ENCODE assay signal across 16 cellular contexts in genomic region chr1:166888710-166889109, GRCh38.
"Had no signal": no experiment of that assay in that cellular context is flagged by ENCODE, and none has a peak within 500 bp of the region (broad histone marks: within the 10 kb centered on the region; RNA-seq: fewer than 3 reads in every experiment).

No MANE protein-coding gene starts in this region.

- H3K36me3 Mint-ChIP-seq: activated naive CD4-positive, alpha-beta T cell treated with anti-CD3 and anti-CD28 coated beads, Interleukin-2, amount 50 U/mL, for 72 hours; naive B cell; stimulated activated effector memory CD8-positive, alpha-beta T cell treated with anti-CD3 and anti-CD28 coated beads, Interleukin-12 subunit alpha, Interleukin-12 subunit beta, amount 100 ng/mL, for 72 hours had no signal

- H3K27ac ChIP-seq: coronary artery, esophagus squamous epithelium, thyroid gland, WERI-Rb-1 had no signal

- H3K27ac Mint-ChIP-seq: activated CD8-positive, alpha-beta memory T cell treated with anti-CD3 and anti-CD28 coated beads, Interleukin-2, amount 10 ng/mL, durations not matched to agents 7 days and 5 days; activated naive CD4-positive, alpha-beta T cell treated with anti-CD3 and anti-CD28 coated beads, Interleukin-2, amount 50 U/mL, for 72 hours; activated T-cell treated with anti-CD3 and anti-CD28 coated beads, Interleukin-2, amount 50 U/mL, for 72 hours; naive B cell; stimulated activated effector memory CD8-positive, alpha-beta T cell treated with anti-CD3 and anti-CD28 coated beads, Interleukin-12 subunit alpha, Interleukin-12 subunit beta, amount 100 ng/mL, for 72 hours had no signal

- H3K9me3 Mint-ChIP-seq: activated naive CD4-positive, alpha-beta T cell treated with anti-CD3 and anti-CD28 coated beads, Interleukin-2, amount 50 U/mL, for 72 hours; activated T-cell treated with anti-CD3 and anti-CD28 coated beads, Interleukin-2, amount 50 U/mL, for 72 hours; naive B cell; stimulated activated effector memory CD8-positive, alpha-beta T cell treated with anti-CD3 and anti-CD28 coated beads, Interleukin-12 subunit alpha, Interleukin-12 subunit beta, amount 100 ng/mL, for 72 hours had no signal

- H3K36me3 ChIP-seq: esophagus squamous epithelium, thyroid gland, WERI-Rb-1 had no signal

- H3K9me3 ChIP-seq: esophagus squamous epithelium, thyroid gland had no signal

- H3K27me3 ChIP-seq: thyroid gland had no signal

- H3K4me3 ChIP-seq: coronary artery, esophagus squamous epithelium, thyroid gland had no signal

- FAIRE-seq: keratinocyte had no signal

- ATAC-seq: activated CD8-positive, alpha-beta memory T cell treated with anti-CD3 and anti-CD28 coated beads, Interleukin-2, amount 10 ng/mL, durations not matched to agents 7 days and 5 days; activated naive CD4-positive, alpha-beta T cell treated with anti-CD3 and anti-CD28 coated beads, Interleukin-2, amount 50 U/mL, for 72 hours; activated T-cell treated with anti-CD3 and anti-CD28 coated beads, Interleukin-2, amount 50 U/mL, for 72 hours; left lobe of liver; stimulated activated effector memory CD8-positive, alpha-beta T cell treated with anti-CD3 and anti-CD28 coated beads, Interleukin-12 subunit alpha, Interleukin-12 subunit beta, amount 100 ng/mL, for 72 hours had no signal

- H3K4me3 Mint-ChIP-seq: activated CD8-positive, alpha-beta memory T cell treated with anti-CD3 and anti-CD28 coated beads, Interleukin-2, amount 10 ng/mL, durations not matched to agents 7 days and 5 days; activated T-cell treated with anti-CD3 and anti-CD28 coated beads, Interleukin-2, amount 50 U/mL, for 72 hours; naive B cell; stimulated activated effector memory CD8-positive, alpha-beta T cell treated with anti-CD3 and anti-CD28 coated beads, Interleukin-12 subunit alpha, Interleukin-12 subunit beta, amount 100 ng/mL, for 72 hours had no signal

- DNase-seq: activated CD4-positive, alpha-beta T cell treated with anti-CD3 and anti-CD28 coated beads, Interleukin-2, amount 50 U/mL, for 48 hours; activated CD8-positive, alpha-beta memory T cell treated with anti-CD3 and anti-CD28 coated beads, Interleukin-2, amount 10 ng/mL, durations not matched to agents 7 days and 5 days; activated gamma-delta T cell; activated T-cell treated with anti-CD3 and anti-CD28 coated beads, Interleukin-2, amount 50 U/mL, for 72 hours; esophagus squamous epithelium; foreskin fibroblast; hippocampal formation; naive B cell; T1000; thyroid gland; WERI-Rb-1 had no signal
